Comparison of ENCODE assay signal across 23 cellular contexts in the genomic region with DNA sequence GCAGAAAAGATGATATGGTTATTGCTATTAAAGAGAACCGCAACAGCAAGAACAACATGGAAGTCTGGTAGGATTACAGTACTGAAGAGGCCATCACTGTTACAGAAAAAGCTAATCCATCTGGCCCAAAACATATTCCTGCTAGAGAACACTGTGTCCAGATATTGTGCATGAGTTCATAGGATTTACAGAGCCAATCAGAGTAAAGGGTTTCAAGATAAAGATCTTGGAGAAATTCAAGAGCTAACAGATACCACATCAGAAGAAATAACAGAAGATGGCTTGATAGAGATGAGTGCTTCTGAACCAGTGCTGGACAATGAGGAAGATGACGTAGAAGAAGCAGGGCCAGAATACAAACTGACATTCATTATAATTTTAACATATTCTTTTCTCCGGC. TPM values are rescaled to one million over a fixed set of nuclear protein-coding genes. Genes with fewer than 3 reads are reported as not detected.
A peak's percentile ranks its signal among the peaks of the same experiment; 100 is the strongest.
DNase-seq lines count a peak whose midpoint lies in the region; ATAC-seq, FAIRE-seq and TF ChIP-seq lines count a peak whose summit lies in the region.
"Had no signal": no experiment of that assay in that cellular context is flagged by ENCODE, and none has a peak within 500 bp of the region (broad histone marks: within the 10 kb centered on the region; RNA-seq: fewer than 3 reads in every experiment).

No MANE protein-coding gene starts in this region.

- H3K27ac ChIP-seq in K562 (ENCODE audit: extremely low read depth, low read depth, low read length) (peak overlapping the region; percentile 77), mesendoderm (ENCODE audit: low read depth, low read length) (no peak overlapping the region)
- H3K27ac ChIP-seq: 22Rv1, BLaER1, C4-2B had no signal

- no TSS peak for BruUV-seq in K562 (replicated peaks; lab: Mats Ljungman, UMichigan)

- no peak overlapping the region for H2BK15ac ChIP-seq in mesendoderm (replicated peaks; ENCODE audit: low read depth)

- H3K4me1 ChIP-seq in K562 (replicated peaks in 1 of 2; ENCODE audit: control insufficient read depth in 2 of 2, insufficient read depth in 2 of 2, low read length in 2 of 2): peaks cover 0 to 47% of the 10 kb centered on the region in 2 experiments; a peak in 3 of 5 replicates
- H3K4me1 ChIP-seq in mesendoderm (ENCODE audit: control insufficient read depth, low read depth, low read length): peaks cover 11% of the 10 kb centered on the region
- H3K4me1 ChIP-seq: BLaER1 had no signal

- H3K9me1 ChIP-seq in K562 (ENCODE audit: control insufficient read depth, insufficient read depth, low read length): no peaks in the 10 kb centered on the region

- no peak overlapping the region for H3K4me3 Mint-ChIP-seq in activated naive CD4-positive, alpha-beta T cell treated with anti-CD3 and anti-CD28 coated beads, Interleukin-2, amount 50 U/mL, for 24 hours
- H3K4me3 Mint-ChIP-seq: B cell; CD4-positive, CD25-positive, alpha-beta regulatory T cell; CD8-positive, alpha-beta T cell; GM23338; H9 had no signal

- H3K9me3 Mint-ChIP-seq in activated naive CD4-positive, alpha-beta T cell treated with anti-CD3 and anti-CD28 coated beads, Interleukin-2, amount 50 U/mL, for 24 hours: peaks cover 3% of the 10 kb centered on the region
- H3K9me3 Mint-ChIP-seq: CD8-positive, alpha-beta T cell; GM23338; H9 had no signal

- H3K9me3 ChIP-seq in K562 (replicated peaks; ENCODE audit: control insufficient read depth, insufficient read depth, low read depth, low read length): peaks cover 21% of the 10 kb centered on the region

- peaks cover 18% of the 10 kb centered on the region for H3K4me1 Mint-ChIP-seq in activated naive CD4-positive, alpha-beta T cell treated with anti-CD3 and anti-CD28 coated beads, Interleukin-2, amount 50 U/mL, for 24 hours
- H3K4me1 Mint-ChIP-seq: B cell had no signal

- TF ChIP-seq POLR2A in K562 (conservative IDR thresholded peaks at IDR 0.05): no peak

- H3K27ac Mint-ChIP-seq in activated naive CD4-positive, alpha-beta T cell treated with anti-CD3 and anti-CD28 coated beads, Interleukin-2, amount 50 U/mL, for 24 hours: peak overlapping the region; percentile 41
- H3K27ac Mint-ChIP-seq: B cell; CD8-positive, alpha-beta T cell; H9 had no signal

- TF ChIP-seq CTCF in K562 (IDR thresholded peaks at IDR 0.05 in 2 of 3, conservative IDR thresholded peaks at IDR 0.05 in 1 of 3; ENCODE audit: insufficient read depth in 2 of 3, low read depth in 1 of 3, low read length in 3 of 3): no peak

- H3K27me3 Mint-ChIP-seq in activated naive CD4-positive, alpha-beta T cell treated with anti-CD3 and anti-CD28 coated beads, Interleukin-2, amount 50 U/mL, for 24 hours: no peaks in the 10 kb centered on the region
- H3K27me3 Mint-ChIP-seq: B cell; CD4-positive, CD25-positive, alpha-beta regulatory T cell had no signal

- no peaks in the 10 kb centered on the region for H3K27me3 ChIP-seq in K562 (ENCODE audit: control insufficient read depth in 2 of 2, insufficient read depth in 2 of 2, low read length in 2 of 2)
- H3K27me3 ChIP-seq in mesendoderm (ENCODE audit: insufficient read depth, low read length, poor library complexity): no peaks in the 10 kb centered on the region
- H3K27me3 ChIP-seq: BLaER1 had no signal

- H3K4me2 ChIP-seq in K562 (ENCODE audit: insufficient read depth, low read length): no peak overlapping the region
- H3K4me2 ChIP-seq in mesendoderm (ENCODE audit: low read length): no peak overlapping the region
- H3K4me2 ChIP-seq: BLaER1, GM23338 had no signal

- in situ Hi-C loops in K562 (cut with MboI): no loop called here

- POLR2A ChIA-PET in K562 (lab: Yijun Ruan, JAX): interaction anchor here (1.0 to 1.3 kb wide), 2 partner anchors 9 to 15 kb away, joined by 3 to 4 read pairs; no protein-coding TSS in a partner anchor

- H3K79me1 ChIP-seq in mesendoderm (ENCODE audit: low read length): no peaks in the 10 kb centered on the region

- DNase-seq in activated naive CD4-positive, alpha-beta T cell (lab: John Stamatoyannopoulos, UW): no peak
- DNase-seq in K562 (ENCODE audit: extremely low read depth in 1 of 4, low spot score in 3 of 4) (no peak), mesendoderm (no peak), left ventricle myocardium superior (no peak)
- DNase-seq: CD8-positive, alpha-beta T cell; DMS 273 treated with DMSO at 0.1 percent for 48 hours; DMS79; EL; GDM1; H9 had no signal

- H3K4me3 ChIP-seq in K562 (no peak overlapping the region), mesendoderm (ENCODE audit: low read length) (no peak overlapping the region)
- H3K4me3 ChIP-seq: BLaER1, GM12878, GM23338 had no signal

- no peak overlapping the region for H2BK120ac ChIP-seq in mesendoderm (ENCODE audit: low read depth, low read length)

- no peaks in the 10 kb centered on the region for H4K20me1 ChIP-seq in K562 (replicated peaks; ENCODE audit: control insufficient read depth, insufficient read depth, low read length)
- H4K20me1 ChIP-seq: BLaER1 had no signal

- H4K5ac ChIP-seq in mesendoderm (ENCODE audit: low read length): no peak overlapping the region

- CTCF ChIA-PET in K562 (lab: Yijun Ruan, JAX; ENCODE audit: low intra/inter-chr PET ratio): no interaction called here

- peak overlapping the region; percentile 54 for H3K56ac ChIP-seq in mesendoderm (ENCODE audit: low read length)

- H3K36me3 ChIP-seq in K562 (ENCODE audit: control insufficient read depth, insufficient read depth, low read length): peaks cover 34% of the 10 kb centered on the region
- H3K36me3 ChIP-seq in mesendoderm (ENCODE audit: control insufficient read depth, insufficient read depth, low read length): no peaks in the 10 kb centered on the region

- no peak overlapping the region for H2AK5ac ChIP-seq in mesendoderm (ENCODE audit: low read length)

- H3K36me3 Mint-ChIP-seq in activated naive CD4-positive, alpha-beta T cell treated with anti-CD3 and anti-CD28 coated beads, Interleukin-2, amount 50 U/mL, for 24 hours: peaks cover 27% of the 10 kb centered on the region

- H3K9ac ChIP-seq in K562 (ENCODE audit: insufficient read depth in 1 of 2, low read depth in 2 of 2, low read length in 2 of 2) (peak overlapping the region in 1 of 2 experiments; percentile 27; a peak in 1 of 4 replicates), mesendoderm (ENCODE audit: low read length) (no peak overlapping the region)
- H3K9ac ChIP-seq: BLaER1 had no signal

- H3K23ac ChIP-seq in mesendoderm (ENCODE audit: low read length): no peak overlapping the region

- FAIRE-seq in K562 (lab: Jason Lieb, UNC): no peak
- FAIRE-seq: A204.1, D721Med, GM12878, GM19239 had no signal

- intact Hi-C loops in K562 (cut with micrococcal nuclease) (loop anchor here (5.0 kb wide), 1 partner anchor 349 kb away; no protein-coding TSS in a partner anchor), left ventricle myocardium superior (cut with micrococcal nuclease) (no loop called here)

- TF ChIP-seq EP300 in K562 (IDR thresholded peaks at IDR 0.05; ENCODE audit: low read length): no peak

- ATAC-seq in K562: no peak
- no peak for ATAC-seq in HG02885 (IDR thresholded peaks at IDR 0.05; ENCODE audit: poor library complexity, unreplicated experiment)
- ATAC-seq in left ventricle myocardium superior: no peak
- ATAC-seq: CD8-positive, alpha-beta T cell; GM12878; HCT116 had no signal

- no peak overlapping the region for H2AFZ ChIP-seq in K562 (ENCODE audit: low read depth, low read length)
- H2AFZ ChIP-seq: GM23338 had no signal

- H4K8ac ChIP-seq in mesendoderm (ENCODE audit: low read depth, low read length): no peak overlapping the region

- H2BK5ac ChIP-seq in mesendoderm (ENCODE audit: low read length): peak overlapping the region; percentile 21

- TF ChIP-seq RAD21 in K562 (CRISPR knock-in tag; conservative IDR thresholded peaks at IDR 0.05 in 1 of 2, IDR thresholded peaks at IDR 0.05 in 1 of 2): no peak

- peaks cover 81% of the 10 kb centered on the region for H3K79me2 ChIP-seq in K562 (ENCODE audit: control insufficient read depth, insufficient read depth, low read length)
- H3K79me2 ChIP-seq in mesendoderm (ENCODE audit: control insufficient read depth, insufficient read depth, low read length): no peaks in the 10 kb centered on the region

- peak overlapping the region; percentile 47 for H3K18ac ChIP-seq in mesendoderm (ENCODE audit: low read length)

- H3K4ac ChIP-seq in mesendoderm (ENCODE audit: low read depth, low read length): no peak overlapping the region

- 68% methylated on average over 3 of the region's 3 CpGs for WGBS in K562 (ENCODE audit: insufficient coverage, low coverage, missing lambda C conversion rate)
- no CpG with 5 or more reads among the region's 3 CpGs for WGBS in mesendoderm (ENCODE audit: extremely low coverage, insufficient coverage, low lambda C conversion rate)

TF ChIP-seq in K562, 482 proteins besides CTCF, POLR2A, EP300 and RAD21 (continues in another document):
- no peak for TF ChIP-seq SAP30 (IDR thresholded peaks at IDR 0.05; ENCODE audit: borderline replicate concordance, insufficient read depth, low read depth, low read length, poor library complexity, severe bottlenecking)

RNA-seq across cellular contexts. Expression of gene MINDY3, which starts 58.7 kb away (rescaled TPM):
- 13.0 and 53.9 TPM in 2 replicates for total RNA-seq in K562 (2011; cell fraction: chromatin; rRNA removed; ENCODE audit: low replicate concordance)
- total RNA-seq in K562 (2011; cell fraction: nucleolus; rRNA removed): 7.5 and 9.9 TPM in 2 replicates
- 25.6 and 40.0 TPM in 2 replicates for total RNA-seq in K562 (2011; cell fraction: nucleoplasm; rRNA removed)
- 11.7 and 14.0 TPM in 2 replicates for total RNA-seq in K562 (2014; rRNA removed)
- 29.1 and 33.9 TPM in 2 replicates for total RNA-seq in K562 (2014; rRNA removed; fragmentation: Illumina TruSeq; extraction: Trizol)
- total RNA-seq in K562 (2015; rRNA removed; fragmentation: Illumina TruSeq; extraction: Trizol): 28.8 and 29.5 TPM in 2 replicates
- total RNA-seq in K562 (2021): 22.0 and 23.0 TPM in 2 replicates
- polyA plus RNA-seq in K562 (2011; rRNA removed): 17.1 and 18.3 TPM in 2 replicates
- polyA plus RNA-seq in K562 (2011; cell fraction: cytosol; rRNA removed): 2.9 and 6.9 TPM in 2 replicates
- polyA plus RNA-seq in K562 (2011; cell fraction: nucleus; rRNA removed): 17.9 and 29.3 TPM in 2 replicates
- polyA plus RNA-seq in K562 (2012): 16.7 and 29.5 TPM in 2 replicates
- 21.3 and 23.6 TPM in 2 replicates for polyA plus RNA-seq in K562 (2014; fragmentation: Illumina TruSeq; extraction: Trizol)
- 10 to 100 TPM; 34.2 to 35.9 TPM for polyA plus RNA-seq in K562 (2014; fragmentation: Nextera tagmentation; extraction: Ambion mirVana)
- 14.7 and 19.2 TPM in 2 replicates for polyA plus RNA-seq in K562 (2014; rRNA removed)
- polyA minus RNA-seq in K562 (2011; rRNA and poly(A)+ RNA removed): 24.1 and 28.4 TPM in 2 replicates
- polyA minus RNA-seq in K562 (2011; cell fraction: cytosol; rRNA and poly(A)+ RNA removed): 9.4 and 10.1 TPM in 2 replicates
- polyA minus RNA-seq in K562 (2011; cell fraction: nucleus; rRNA and poly(A)+ RNA removed): 29.1 and 59.8 TPM in 2 replicates
- polyA plus RNA-seq in mesendoderm (2013, experiment 1 of 2): 13.3 TPM
- 13.2 TPM for polyA plus RNA-seq in mesendoderm (2013, experiment 2 of 2)
- 18.5 TPM for total RNA-seq in left ventricle myocardium superior
